In genomic region chr1:183033205-183033604, GRCh38 we compare ENCODE assay signal across 1 cellular context.
TF ChIP-seq lines count a peak whose summit lies in the region.

No MANE protein-coding gene starts in this region.

TF ChIP-seq in GM23338, 12 proteins besides CTCF, POLR2A, EP300 and RAD21 (continued from another document):
- TF ChIP-seq ZNF462 (CRISPR knock-in tag; IDR thresholded peaks at IDR 0.05) (no peak), ZNF114 (CRISPR knock-in tag; IDR thresholded peaks at IDR 0.05) (no peak), JUNB (IDR thresholded peaks at IDR 0.05; ENCODE audit: unreplicated experiment) (no peak), CREB1 (CRISPR knock-in tag; IDR thresholded peaks at IDR 0.05; ENCODE audit: low read depth) (no peak), ETS1 (IDR thresholded peaks at IDR 0.05) (no peak), POLR2AphosphoS5 (IDR thresholded peaks at IDR 0.05; ENCODE audit: low read depth) (no peak), STAT1 (IDR thresholded peaks at IDR 0.05; ENCODE audit: unreplicated experiment) (no peak), NANOG (IDR thresholded peaks at IDR 0.05; ENCODE audit: borderline replicate concordance) (no peak), EZH2 (IDR thresholded peaks at IDR 0.05; ENCODE audit: low read depth, unreplicated experiment) (no peak), REST (IDR thresholded peaks at IDR 0.05; ENCODE audit: unreplicated experiment) (no peak)
